Comparison of ENCODE assay signal across 12 cellular contexts in genomic region chr12:70722584-70723343, GRCh38.
DNase-seq lines count a peak whose midpoint lies in the region; ATAC-seq and TF ChIP-seq lines count a peak whose summit lies in the region.
"Had no signal": no experiment of that assay in that cellular context is flagged by ENCODE, and none has a peak within 500 bp of the region (broad histone marks: within the 10 kb centered on the region; RNA-seq: fewer than 3 reads in every experiment).

No MANE protein-coding gene starts in this region.

- H3K27me3 ChIP-seq in fibroblast of lung (ENCODE audit: control insufficient read depth, insufficient read depth, low read length) (no peaks in the 10 kb centered on the region), psoas muscle (ENCODE audit: insufficient read depth in 3 of 3, low read length in 2 of 3) (no peaks in the 10 kb centered on the region)

- no peak overlapping the region for H3K4me3 ChIP-seq in fibroblast of lung (replicated peaks in 1 of 4; ENCODE audit: control extremely low read depth in 1 of 4, insufficient read depth in 1 of 4, low read depth in 3 of 4, low read length in 4 of 4)
- no peak overlapping the region for H3K4me3 ChIP-seq in psoas muscle
- H3K4me3 ChIP-seq: SK-N-MC had no signal

- peak; percentile 5 for DNase-seq in DMS 273 (lab: John Stamatoyannopoulos, UW; ENCODE audit: unreplicated experiment)
- DNase-seq in DMS 273 treated with DMSO at 0.1 percent for 48 hours (lab: John Stamatoyannopoulos, UW): no peak
- peak; percentile 28 for DNase-seq in NAMALWA (ENCODE audit: low spot score)
- peak; percentile 32 to 35 for DNase-seq in fibroblast of lung (ENCODE audit: low read depth in 2 of 2)
- no peak for DNase-seq in psoas muscle
- no peak for DNase-seq in DMS153 treated with DMSO at 0.1 percent for 48 hours (lab: John Stamatoyannopoulos, UW; ENCODE audit: unreplicated experiment)
- no peak for DNase-seq in UCSD-AML1 (lab: John Stamatoyannopoulos, UW; ENCODE audit: unreplicated experiment)
- DNase-seq in activated CD4-positive, alpha-beta T cell treated with anti-CD3 and anti-CD28 coated beads, Interleukin-2, amount 50 U/mL, for 1 hour: no peak
- DNase-seq: NCI-H446 treated with DMSO at 0.1 percent for 48 hours, occipital lobe had no signal

- ATAC-seq in psoas muscle: peak in 1 of 4 donors; percentile 43

- H3K4me1 ChIP-seq in fibroblast of lung (ENCODE audit: control insufficient read depth, extremely low read depth, insufficient read depth, low read length) (no peaks in the 10 kb centered on the region), psoas muscle (no peaks in the 10 kb centered on the region)

- TF ChIP-seq CTCF in fibroblast of lung (conservative IDR thresholded peaks at IDR 0.05 in 1 of 2, IDR thresholded peaks at IDR 0.05 in 1 of 2; ENCODE audit: low read depth in 1 of 2, low read length in 2 of 2): no peak
- no peak for TF ChIP-seq CTCF in psoas muscle (IDR thresholded peaks at IDR 0.05)

- WGBS in psoas muscle, 3 donors: 43 to 44% (median 44%) methylated on average over 6 of the region's 6 CpGs

- no peak overlapping the region for H3K9ac ChIP-seq in fibroblast of lung (ENCODE audit: insufficient read depth, low read length)

- no peak overlapping the region for H2AFZ ChIP-seq in fibroblast of lung (ENCODE audit: low read length)

- no peaks in the 10 kb centered on the region for H4K20me1 ChIP-seq in fibroblast of lung (ENCODE audit: control insufficient read depth, extremely low read depth, insufficient read depth, low read length)

- H3K9me3 ChIP-seq in fibroblast of lung (ENCODE audit: control insufficient read depth, insufficient read depth, low read depth, low read length): no peaks in the 10 kb centered on the region
- no peaks in the 10 kb centered on the region for H3K9me3 ChIP-seq in psoas muscle

- no peak overlapping the region for H3K4me2 ChIP-seq in fibroblast of lung (ENCODE audit: extremely low read depth, insufficient read depth, low read length)

- H3K36me3 ChIP-seq in fibroblast of lung (ENCODE audit: control insufficient read depth, insufficient read depth, low read length) (no peaks in the 10 kb centered on the region), psoas muscle (ENCODE audit: insufficient read depth in 1 of 2, low read depth in 1 of 2) (no peaks in the 10 kb centered on the region)

- H3K79me2 ChIP-seq in fibroblast of lung (ENCODE audit: control insufficient read depth, insufficient read depth, low read length): no peaks in the 10 kb centered on the region

- H3K27ac ChIP-seq in fibroblast of lung (ENCODE audit: insufficient read depth, low read length) (no peak overlapping the region), psoas muscle (peak overlapping the region; percentile 19)
- H3K27ac ChIP-seq: 22Rv1, SK-N-MC had no signal

- intact Hi-C loops in psoas muscle (cut with DNase I): loop anchor here (2.0 to 5.0 kb wide), 4 partner anchors 130 to 845 kb away; no protein-coding TSS in a partner anchor

Comparison
In these comparisons a context has a peak if more than half of its experiments do, and no peak if none do; other contexts are left out.
1. DNase-seq: peak in DMS 273 (single experiment), NAMALWA (single experiment) and fibroblast of lung (2 of 2); none in DMS 273 treated with DMSO at 0.1 percent for 48 hours (single experiment), psoas muscle (0 of 2), DMS153 treated with DMSO at 0.1 percent for 48 hours (single experiment), UCSD-AML1 (single experiment) and activated CD4-positive, alpha-beta T cell treated with anti-CD3 and anti-CD28 coated beads, Interleukin-2, amount 50 U/mL, for 1 hour (single experiment).